ENCODE assay signal across 6 cellular contexts in the genomic region with DNA sequence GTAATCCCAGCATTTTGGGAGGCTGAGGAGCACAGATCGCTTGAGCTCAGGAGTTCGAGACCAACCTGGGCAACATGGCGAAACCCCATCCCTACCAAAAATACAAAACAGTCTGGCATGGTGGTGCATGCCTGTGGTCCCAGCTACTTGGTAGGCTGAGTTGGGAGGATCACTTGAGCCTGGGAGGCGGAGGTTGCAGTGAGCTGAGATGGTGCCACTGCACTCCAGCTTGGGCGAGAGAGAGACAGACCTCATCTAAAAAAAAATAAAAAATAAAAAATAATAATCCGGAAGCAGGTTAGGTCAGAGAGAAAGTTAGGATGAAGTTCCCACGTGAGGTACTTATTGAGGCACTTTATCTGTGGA. TPM values are rescaled to one million over a fixed set of nuclear protein-coding genes. Genes with fewer than 3 reads are reported as not detected.
DNase-seq lines count a peak whose midpoint lies in the region; FAIRE-seq and TF ChIP-seq lines count a peak whose summit lies in the region.
"Not testable (repeated sequence)": the region's sequence is repeated elsewhere in the genome, so short reads cannot be mapped to it uniquely, and the experiment has no call there.
"Had no signal": no experiment of that assay in that cellular context is flagged by ENCODE, and none has a peak within 500 bp of the region (broad histone marks: within the 10 kb centered on the region; RNA-seq: fewer than 3 reads in every experiment).

No MANE protein-coding gene starts in this region.

- not testable (repeated sequence) for DNase-seq in activated CD4-positive, alpha-beta memory T cell treated with anti-CD3 and anti-CD28 coated beads, Interleukin-2, amount 10 ng/mL, durations not matched to agents 7 days and 5 days; dorsolateral prefrontal cortex; kidney; prostate gland (ENCODE audit: low spot score)

- H3K4me3 Mint-ChIP-seq in activated CD4-positive, alpha-beta memory T cell treated with anti-CD3 and anti-CD28 coated beads, Interleukin-2, amount 10 ng/mL, durations not matched to agents 7 days and 5 days = peak overlapping the region; percentile 88

- H3K9me3 ChIP-seq in HUES48 (ENCODE audit: control insufficient read depth, insufficient read depth, low read length); kidney (ENCODE audit: control insufficient read depth in 1 of 2, low read length in 2 of 2); prostate gland: not testable (repeated sequence)

- peak overlapping the region; percentile 75 for H3K4me3 ChIP-seq in HUES48 (ENCODE audit: low read depth, low read length)
- H3K4me3 ChIP-seq in dorsolateral prefrontal cortex = peak overlapping the region; percentile 66 to 96 (median 86)
- H3K4me3 ChIP-seq in kidney (ENCODE audit: low read length in 2 of 2) = peak overlapping the region; percentile 83 to 92
- H3K4me3 ChIP-seq in prostate gland = peak overlapping the region; percentile 91 to 99

- POLR2A ChIA-PET in activated CD4-positive, alpha-beta memory T cell treated with anti-CD3 and anti-CD28 coated beads, Interleukin-2, amount 10 ng/mL, durations not matched to agents 7 days and 5 days (lab: Charles Lee) = interaction anchor here (0.6 to 2.7 kb wide), 23 partner anchors 8 to 322 kb away, joined by 3 to 48 read pairs (median 4); a partner anchor contains a TSS

- H3K36me3 ChIP-seq in HUES48 (ENCODE audit: control insufficient read depth, insufficient read depth, low read length) (peaks cover 31% of the 10 kb centered on the region), kidney (ENCODE audit: control insufficient read depth in 1 of 2, insufficient read depth in 2 of 2, low read length in 2 of 2) (peaks cover 16 to 21% of the 10 kb centered on the region in 2 donors)
- H3K36me3 ChIP-seq in prostate gland = not testable (repeated sequence)

- not testable (repeated sequence) for H3K4me1 ChIP-seq in HUES48 (ENCODE audit: control insufficient read depth, insufficient read depth, low read length); kidney (ENCODE audit: control insufficient read depth in 1 of 2, insufficient read depth in 1 of 2, low read depth in 1 of 2, low read length in 2 of 2); prostate gland (replicated peaks)

- H3K4me1 Mint-ChIP-seq in activated CD4-positive, alpha-beta memory T cell treated with anti-CD3 and anti-CD28 coated beads, Interleukin-2, amount 10 ng/mL, durations not matched to agents 7 days and 5 days = peaks cover 41% of the 10 kb centered on the region

- H3K27me3 Mint-ChIP-seq in activated CD4-positive, alpha-beta memory T cell treated with anti-CD3 and anti-CD28 coated beads, Interleukin-2, amount 10 ng/mL, durations not matched to agents 7 days and 5 days = not testable (repeated sequence)

- TF ChIP-seq POLR2A in prostate gland (IDR thresholded peaks at IDR 0.05) = not testable (repeated sequence)

- intact Hi-C loops in dorsolateral prefrontal cortex (cut with DNase I); kidney (cut with DNase I); prostate gland (cut with DNase I): not testable (repeated sequence)

- 39% methylated on average over 7 of the region's 7 CpGs for WGBS in prostate gland

- peak overlapping the region; percentile 88 for H3K27ac Mint-ChIP-seq in activated CD4-positive, alpha-beta memory T cell treated with anti-CD3 and anti-CD28 coated beads, Interleukin-2, amount 10 ng/mL, durations not matched to agents 7 days and 5 days

- CTCF ChIA-PET in activated CD4-positive, alpha-beta memory T cell treated with anti-CD3 and anti-CD28 coated beads, Interleukin-2, amount 10 ng/mL, durations not matched to agents 7 days and 5 days (lab: Charles Lee) = interaction anchor here (0.8 to 13.1 kb wide), 20 partner anchors 8 to 349 kb away, joined by 3 to 181 read pairs (median 6); a partner anchor contains a TSS

- H3K27ac ChIP-seq in HUES48 (ENCODE audit: low read depth, low read length) (peak overlapping the region; percentile 98), dorsolateral prefrontal cortex (peak overlapping the region; percentile 71 to 98 (median 95)), kidney (ENCODE audit: low read depth in 2 of 2, low read length in 2 of 2) (peak overlapping the region; percentile 79 to 87), prostate gland (peak overlapping the region; percentile 95 to 97)

- not testable (repeated sequence) for TF ChIP-seq CTCF in dorsolateral prefrontal cortex (IDR thresholded peaks at IDR 0.05 in 54 of 56, conservative IDR thresholded peaks at IDR 0.05 in 2 of 56; ENCODE audit: low read depth in 1 of 56, partially characterized antibody in 56 of 56); kidney (IDR thresholded peaks at IDR 0.05; ENCODE audit: borderline replicate concordance, extremely low read depth, insufficient read depth); prostate gland (IDR thresholded peaks at IDR 0.05)

- H3K9me3 Mint-ChIP-seq in activated CD4-positive, alpha-beta memory T cell treated with anti-CD3 and anti-CD28 coated beads, Interleukin-2, amount 10 ng/mL, durations not matched to agents 7 days and 5 days = not testable (repeated sequence)

- peaks cover 17% of the 10 kb centered on the region for H3K27me3 ChIP-seq in HUES48 (ENCODE audit: control insufficient read depth, insufficient read depth, low read length)
- H3K27me3 ChIP-seq in dorsolateral prefrontal cortex; prostate gland (replicated peaks; ENCODE audit: insufficient read depth): not testable (repeated sequence)

- peak overlapping the region; percentile 69 for H3K9ac ChIP-seq in HUES48 (ENCODE audit: low read depth, low read length)
- peak overlapping the region; percentile 68 to 95 for H3K9ac ChIP-seq in kidney (ENCODE audit: low read length in 2 of 2)

- peaks cover 29% of the 10 kb centered on the region for H3K36me3 Mint-ChIP-seq in activated CD4-positive, alpha-beta memory T cell treated with anti-CD3 and anti-CD28 coated beads, Interleukin-2, amount 10 ng/mL, durations not matched to agents 7 days and 5 days (ENCODE audit: low read depth)

- not testable (repeated sequence) for FAIRE-seq in kidney (lab: Jason Lieb, UNC)

RNA-seq across cellular contexts. Expression of a gene that starts 0.8 kb away (rescaled TPM):
- total RNA-seq in activated CD4-positive, alpha-beta memory T cell treated with anti-CD3 and anti-CD28 coated beads, Interleukin-2, amount 10 ng/mL, durations not matched to agents 7 days and 5 days = 10 to 100 TPM; 57.3 to 63.3 TPM
- total RNA-seq in dorsolateral prefrontal cortex = 10 to 100 TPM; 30.8 to 66.7 (median 44.2) TPM
- 51.1 TPM for total RNA-seq in kidney
- polyA plus RNA-seq in kidney (ENCODE audit: insufficient read depth, low read depth, low replicate concordance) = 21.9 TPM
- total RNA-seq in prostate gland = 10 to 100 TPM; 72.9 to 90.1 TPM

RNA-seq across cellular contexts. Expression of a gene that starts 19.4 kb away (rescaled TPM):
- total RNA-seq in activated CD4-positive, alpha-beta memory T cell treated with anti-CD3 and anti-CD28 coated beads, Interleukin-2, amount 10 ng/mL, durations not matched to agents 7 days and 5 days = under 1 TPM; 0.28 to 0.40 TPM
- total RNA-seq in dorsolateral prefrontal cortex (10 to 100 TPM in 35 of 120 experiments, 1 to 10 TPM in 85; 2.0 to 47.2 (median 7.3) TPM), kidney (15.1 TPM), prostate gland (1 to 10 TPM in 1 of 2 donors, under 1 TPM in 1; 0.27 to 3.4 TPM)
- 139 TPM for polyA plus RNA-seq in kidney (ENCODE audit: insufficient read depth, low read depth, low replicate concordance)
- total RNA-seq: RPMI7951 had no signal

RNA-seq across cellular contexts. Expression of a gene that starts 27.0 kb away (rescaled TPM):
- total RNA-seq in activated CD4-positive, alpha-beta memory T cell treated with anti-CD3 and anti-CD28 coated beads, Interleukin-2, amount 10 ng/mL, durations not matched to agents 7 days and 5 days = under 1 TPM; 0.91 to 0.98 TPM
- 10 to 100 TPM; 24.4 to 56.2 (median 38.4) TPM for total RNA-seq in dorsolateral prefrontal cortex
- 1.6 TPM for total RNA-seq in kidney
- 0.99 TPM for polyA plus RNA-seq in kidney (ENCODE audit: insufficient read depth, low read depth, low replicate concordance)
- 1 to 10 TPM; 2.7 to 3.2 TPM for total RNA-seq in prostate gland

RNA-seq across cellular contexts. Expression of a gene that starts 27.6 kb away (rescaled TPM):
- total RNA-seq in activated CD4-positive, alpha-beta memory T cell treated with anti-CD3 and anti-CD28 coated beads, Interleukin-2, amount 10 ng/mL, durations not matched to agents 7 days and 5 days = 10 to 100 TPM; 53.5 to 55.3 TPM
- 10 to 100 TPM; 34.1 to 74.3 (median 53.9) TPM for total RNA-seq in dorsolateral prefrontal cortex
- 68.2 TPM for total RNA-seq in kidney
- polyA plus RNA-seq in kidney (ENCODE audit: insufficient read depth, low read depth, low replicate concordance) = 242 TPM
- total RNA-seq in prostate gland = 10 to 100 TPM; 59.9 to 84.6 TPM

RNA-seq across cellular contexts. Expression of a gene that starts 59.1 kb away (rescaled TPM):
- total RNA-seq in activated CD4-positive, alpha-beta memory T cell treated with anti-CD3 and anti-CD28 coated beads, Interleukin-2, amount 10 ng/mL, durations not matched to agents 7 days and 5 days = 100 to 1,000 TPM; 172 to 179 TPM
- total RNA-seq in dorsolateral prefrontal cortex (10 to 100 TPM in 117 of 120 experiments, 1 to 10 TPM in 3; 9.2 to 27.7 (median 16.1) TPM), kidney (7.7 TPM), prostate gland (10 to 100 TPM in 1 of 2 donors, 1 to 10 TPM in 1; 9.1 to 18.9 TPM)
- polyA plus RNA-seq in kidney (ENCODE audit: insufficient read depth, low read depth, low replicate concordance) = 5.0 TPM
